In the genomic region with DNA sequence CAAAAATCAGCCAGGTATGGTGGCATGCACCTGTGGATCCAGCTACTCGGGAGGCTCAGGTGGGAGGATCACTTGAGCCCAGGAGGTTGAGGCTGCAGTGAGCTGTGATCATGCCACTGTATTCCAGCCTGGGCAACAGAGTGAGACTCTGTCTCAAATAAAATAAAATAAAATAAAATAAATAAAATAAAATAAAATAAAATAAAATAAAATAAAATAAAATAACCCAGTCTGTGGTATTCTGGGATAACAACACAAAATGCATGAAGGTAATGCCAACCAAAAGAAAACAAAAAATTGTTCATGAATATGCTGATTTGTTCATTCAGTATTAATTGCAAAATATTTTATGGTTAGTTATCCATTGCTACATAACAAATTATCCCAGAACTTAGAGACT, we compare ENCODE assay signal across 4 cellular contexts. TPM values are rescaled to one million over a fixed set of nuclear protein-coding genes. Genes with fewer than 3 reads are reported as not detected.
"Had no signal": no experiment of that assay in that cellular context is flagged by ENCODE, and none has a peak within 500 bp of the region (broad histone marks: within the 10 kb centered on the region; RNA-seq: fewer than 3 reads in every experiment).

No MANE protein-coding gene starts in this region.

RNA-seq across cellular contexts. Expression of a gene that starts 54.4 kb away (rescaled TPM):
- total RNA-seq: M059J, PC-3, Right ventricle myocardium superior, SK-MEL-5 had no signal
